Comparison of ENCODE assay signal across 34 cellular contexts in the genomic region with DNA sequence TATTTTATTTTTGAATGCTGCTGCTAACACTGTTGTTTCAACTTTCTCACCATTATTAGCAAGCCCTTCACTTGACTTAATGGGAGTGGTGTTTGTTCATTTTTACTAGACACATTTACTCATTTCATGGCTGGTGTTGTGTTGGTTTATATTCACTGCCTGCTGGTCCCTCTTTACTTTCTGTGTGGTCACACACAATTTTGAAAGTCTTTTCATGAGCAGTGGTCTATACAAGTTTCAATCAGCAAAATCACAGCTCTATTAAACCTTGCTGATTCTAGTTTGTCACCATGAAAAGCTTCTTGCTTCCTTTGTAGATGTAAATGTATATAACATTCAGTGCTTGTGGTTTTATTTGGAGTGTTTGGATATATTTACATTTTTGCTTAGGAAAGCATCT. TPM values are rescaled to one million over a fixed set of nuclear protein-coding genes. Genes with fewer than 3 reads are reported as not detected.
"Had no signal": no experiment of that assay in that cellular context is flagged by ENCODE, and none has a peak within 500 bp of the region (broad histone marks: within the 10 kb centered on the region; RNA-seq: fewer than 3 reads in every experiment).

No MANE protein-coding gene starts in this region.

- ATAC-seq: activated naive CD4-positive, alpha-beta T cell treated with anti-CD3 and anti-CD28 coated beads, Interleukin-2, amount 50 U/mL, for 72 hours; body of pancreas; psoas muscle; T-helper 17 cell had no signal

- H3K4me3 Mint-ChIP-seq: activated CD4-positive, alpha-beta memory T cell treated with anti-CD3 and anti-CD28 coated beads for 36 hours; activated CD4-positive, alpha-beta T cell treated with anti-CD3 and anti-CD28 coated beads, Interleukin-2, amount 10 ng/mL, durations not matched to agents 24 days and 14 days; mesothelial cell of epicardium; naive B cell; neural crest cell; T-helper 17 cell had no signal

- H2AFZ ChIP-seq: parathyroid adenoma had no signal

- H3K9me3 ChIP-seq: adrenal gland, body of pancreas, psoas muscle, right atrium auricular region, testis had no signal

- H3K27me3 ChIP-seq: adrenal gland, body of pancreas, cardiac muscle cell, right atrium auricular region, testis had no signal

- H3K4me1 Mint-ChIP-seq: neural crest cell had no signal

- DNase-seq: activated CD4-positive, alpha-beta memory T cell treated with anti-CD3 and anti-CD28 coated beads for 36 hours; activated CD4-positive, CD25-positive, alpha-beta regulatory T cell treated with anti-CD3 and anti-CD28 coated beads, Interleukin-2, amount 50 U/mL, for 72 hours; activated CD8-positive, alpha-beta memory T cell treated with anti-CD3 and anti-CD28 coated beads, Interleukin-2, amount 50 U/mL, for 48 hours; activated T-cell treated with anti-CD3 and anti-CD28 coated beads, Interleukin-2, amount 50 U/mL, for 24 hours; adrenal gland; aorta; body of pancreas; cortex of kidney; head of caudate nucleus; hippocampal formation; naive B cell; nucleus accumbens; psoas muscle; stimulated activated CD4-positive, alpha-beta T cell treated with anti-CD3 and anti-CD28 coated beads, Interleukin-15, amount 100 ng/mL, for 24 hours; stimulated activated CD4-positive, alpha-beta T cell treated with anti-CD3 and anti-CD28 coated beads, Interleukin-2, amount 100 ng/mL, for 24 hours; stimulated activated naive CD4-positive, alpha-beta T cell; T-helper 17 cell; T1000; testis; trophoblast cell had no signal

- H3K9me3 Mint-ChIP-seq: activated CD4-positive, alpha-beta memory T cell treated with anti-CD3 and anti-CD28 coated beads for 36 hours; activated T-cell treated with anti-CD3 and anti-CD28 coated beads, Interleukin-2, amount 50 U/mL, for 24 hours; activated T-helper 2 cell treated with anti-CD3 and anti-CD28 coated beads, Interferon-gamma antibody, Interleukin-2, Interleukin-4, amounts not matched to agents 10 μg/mL and 5 μg/mL and 100 μg/mL, durations not matched to agents 14 hours and 24 hours and 36 hours; mesothelial cell of epicardium; naive B cell; neural crest cell had no signal

- H3K27ac Mint-ChIP-seq: activated CD4-positive, alpha-beta memory T cell treated with anti-CD3 and anti-CD28 coated beads for 36 hours; activated CD4-positive, alpha-beta T cell treated with anti-CD3 and anti-CD28 coated beads, Interleukin-2, amount 10 ng/mL, durations not matched to agents 24 days and 14 days; activated naive CD4-positive, alpha-beta T cell treated with anti-CD3 and anti-CD28 coated beads, Interleukin-2, amount 50 U/mL, for 72 hours; activated T-cell treated with anti-CD3 and anti-CD28 coated beads, Interleukin-2, amount 50 U/mL, for 24 hours; activated T-helper 2 cell treated with anti-CD3 and anti-CD28 coated beads, Interferon-gamma antibody, Interleukin-2, Interleukin-4, amounts not matched to agents 10 μg/mL and 5 μg/mL and 100 μg/mL, durations not matched to agents 14 hours and 24 hours and 36 hours; mesothelial cell of epicardium; T-helper 17 cell had no signal

- H3K36me3 Mint-ChIP-seq: activated CD4-positive, alpha-beta memory T cell treated with anti-CD3 and anti-CD28 coated beads for 36 hours; mesothelial cell of epicardium; naive B cell had no signal

- H3K36me3 ChIP-seq: adrenal gland, cardiac muscle cell, right atrium auricular region had no signal

- H3K4me1 ChIP-seq: adrenal gland, body of pancreas, parathyroid adenoma, psoas muscle, right atrium auricular region, testis had no signal

- H3K9ac ChIP-seq: parathyroid adenoma had no signal

- H3K27me3 Mint-ChIP-seq: activated CD4-positive, alpha-beta memory T cell treated with anti-CD3 and anti-CD28 coated beads for 36 hours; activated CD4-positive, alpha-beta T cell treated with anti-CD3 and anti-CD28 coated beads, Interleukin-2, amount 10 ng/mL, durations not matched to agents 24 days and 14 days; activated T-cell treated with anti-CD3 and anti-CD28 coated beads, Interleukin-2, amount 50 U/mL, for 24 hours; naive B cell; T-helper 17 cell had no signal

- H3K4me3 ChIP-seq: adrenal gland, body of pancreas, cardiac muscle cell, psoas muscle, right atrium auricular region, testis had no signal

- H3K79me2 ChIP-seq: parathyroid adenoma had no signal

RNA-seq across cellular contexts. Expression of a gene that starts 22.9 kb away (rescaled TPM):
- total RNA-seq: activated CD4-positive, alpha-beta memory T cell treated with anti-CD3 and anti-CD28 coated beads for 36 hours; activated CD4-positive, alpha-beta T cell treated with anti-CD3 and anti-CD28 coated beads, Interleukin-2, amount 10 ng/mL, durations not matched to agents 24 days and 14 days; activated T-helper 2 cell treated with anti-CD3 and anti-CD28 coated beads, Interferon-gamma antibody, Interleukin-2, Interleukin-4, amounts not matched to agents 10 μg/mL and 5 μg/mL and 100 μg/mL, durations not matched to agents 14 hours and 24 hours and 36 hours; adrenal gland; aorta; body of pancreas; cardiac muscle cell; chondrocyte; endothelial cell of umbilical vein; fibroblast of lung; kidney epithelial cell; lower leg skin; mesothelial cell of epicardium; neural crest cell; psoas muscle; right atrium auricular region; T-helper 17 cell; testis had no signal
- polyA plus RNA-seq: adrenal gland, aorta, cardiac muscle cell, endothelial cell of umbilical vein, esophagus, fibroblast of lung, psoas muscle had no signal
